In the genomic region with DNA sequence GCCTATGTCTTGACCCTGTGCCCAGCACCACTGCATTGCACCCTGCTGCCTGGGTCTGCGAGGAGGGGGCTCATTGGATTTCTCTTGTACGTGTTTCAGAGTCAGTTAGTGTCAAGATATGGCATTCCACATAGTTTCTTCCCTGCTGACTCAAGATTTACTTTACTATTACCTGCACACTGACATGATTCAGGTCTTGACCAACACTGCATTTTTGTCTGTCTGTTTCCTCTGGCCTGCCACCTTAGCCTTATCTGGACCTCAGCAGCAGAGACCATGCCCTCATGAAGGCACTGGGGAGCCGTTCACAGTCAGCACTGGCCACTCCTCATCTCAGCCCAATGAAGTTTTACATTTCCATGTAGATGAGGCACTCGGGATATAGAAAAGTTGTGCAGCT, we compare ENCODE assay signal across 28 cellular contexts.
A peak's percentile ranks its signal among the peaks of the same experiment; 100 is the strongest.
DNase-seq lines count a peak whose midpoint lies in the region; ATAC-seq and TF ChIP-seq lines count a peak whose summit lies in the region.
"Had no signal": no experiment of that assay in that cellular context is flagged by ENCODE, and none has a peak within 500 bp of the region (broad histone marks: within the 10 kb centered on the region; RNA-seq: fewer than 3 reads in every experiment).

No MANE protein-coding gene starts in this region.

- TF ChIP-seq EP300 in suprapubic skin (IDR thresholded peaks at IDR 0.05) = no peak

- H3K4me3 ChIP-seq in left ventricle myocardium inferior = no peak overlapping the region
- H3K4me3 ChIP-seq in lower lobe of right lung = no peak overlapping the region
- H3K4me3 ChIP-seq in suprapubic skin = no peak overlapping the region
- H3K4me3 ChIP-seq: A549; BLaER1 treated with 17β-estradiol and CSF1 and Interleukin-3, amounts not matched to agents 10 nM and 100 nM; GM12878; neural progenitor cell had no signal

- CTCF ChIA-PET in activated CD4-positive, alpha-beta memory T cell treated with anti-CD3 and anti-CD28 coated beads, Interleukin-2, amount 10 ng/mL, durations not matched to agents 7 days and 5 days (lab: Charles Lee) = no interaction called here

- no peaks in the 10 kb centered on the region for H3K9me3 Mint-ChIP-seq in stimulated activated naive B cell treated with anti-CD40 and anti-IgM and Interleukin-4, amounts not matched to agents 10 μg/mL and 1 μg/mL and 100 μg/mL, for 72 hours
- no peaks in the 10 kb centered on the region for H3K9me3 Mint-ChIP-seq in activated CD4-positive, alpha-beta memory T cell treated with anti-CD3 and anti-CD28 coated beads, Interleukin-2, amount 10 ng/mL, durations not matched to agents 7 days and 5 days
- H3K9me3 Mint-ChIP-seq: activated T-cell treated with anti-CD3 and anti-CD28 coated beads, Interleukin-2, amount 50 U/mL, for 72 hours; central memory CD8-positive, alpha-beta T cell; neural progenitor cell; stimulated activated naive CD8-positive, alpha-beta T cell treated with anti-CD3 and anti-CD28 coated beads, Interleukin-15, Interleukin-2, amounts not matched to agents 100 ng/mL and 50 ng/mL, for 24 hours had no signal

- no peak for TF ChIP-seq POLR2A in suprapubic skin (IDR thresholded peaks at IDR 0.05)

- TF ChIP-seq CTCF in left ventricle myocardium inferior (IDR thresholded peaks at IDR 0.05; ENCODE audit: borderline replicate concordance) (no peak), lower lobe of right lung (IDR thresholded peaks at IDR 0.05) (no peak), suprapubic skin (IDR thresholded peaks at IDR 0.05) (no peak)

- H3K27me3 ChIP-seq in left ventricle myocardium inferior (ENCODE audit: low read depth) (no peaks in the 10 kb centered on the region), lower lobe of right lung (ENCODE audit: low read depth) (no peaks in the 10 kb centered on the region), suprapubic skin (no peaks in the 10 kb centered on the region)
- H3K27me3 ChIP-seq: BLaER1 treated with 17β-estradiol and CSF1 and Interleukin-3, amounts not matched to agents 10 nM and 100 nM; neural progenitor cell had no signal

- H3K36me3 ChIP-seq in left ventricle myocardium inferior (peaks cover 34% of the 10 kb centered on the region), lower lobe of right lung (peaks cover 9% of the 10 kb centered on the region), suprapubic skin (peaks cover 39% of the 10 kb centered on the region)
- H3K36me3 ChIP-seq: neural progenitor cell, WERI-Rb-1 had no signal

- peaks cover 45 to 69% of the 10 kb centered on the region in 2 donors for H3K36me3 Mint-ChIP-seq in stimulated activated naive B cell treated with anti-CD40 and anti-IgM and Interleukin-4, amounts not matched to agents 10 μg/mL and 1 μg/mL and 100 μg/mL, for 72 hours
- H3K36me3 Mint-ChIP-seq in activated CD4-positive, alpha-beta memory T cell treated with anti-CD3 and anti-CD28 coated beads, Interleukin-2, amount 10 ng/mL, durations not matched to agents 7 days and 5 days (ENCODE audit: low read depth) = peaks cover 41% of the 10 kb centered on the region

- ATAC-seq in lower lobe of right lung (no peak), GM21423 (IDR thresholded peaks at IDR 0.05; ENCODE audit: unreplicated experiment) (no peak)
- ATAC-seq in stimulated activated naive B cell treated with anti-CD40 and anti-IgM and Interleukin-4, amounts not matched to agents 10 μg/mL and 1 μg/mL and 100 μg/mL, for 72 hours (replicated peaks) = no peak
- ATAC-seq: A549; activated CD8-positive, alpha-beta T cell treated with anti-CD3 and anti-CD28 coated beads, Interleukin-2, amount 10 ng/mL, durations not matched to agents 7 days and 5 days; activated T-cell treated with anti-CD3 and anti-CD28 coated beads, Interleukin-2, amount 50 U/mL, for 72 hours; GM12878; HCT116; right cardiac atrium had no signal

- no peak for DNase-seq in left ventricle myocardium inferior
- DNase-seq in cardiac septum (ENCODE audit: low spot score) = no peak
- DNase-seq in lower lobe of right lung = no peak
- no peak for DNase-seq in stimulated activated naive B cell treated with anti-CD40 and anti-IgM and Interleukin-4, amounts not matched to agents 10 μg/mL and 1 μg/mL and 100 μg/mL, for 72 hours
- no peak for DNase-seq in activated CD4-positive, alpha-beta memory T cell treated with anti-CD3 and anti-CD28 coated beads, Interleukin-2, amount 10 ng/mL, durations not matched to agents 7 days and 5 days
- no peak for DNase-seq in suprapubic skin (ENCODE audit: low spot score in 2 of 2)
- no peak for DNase-seq in activated CD4-positive, CD25-positive, alpha-beta regulatory T cell treated with anti-CD3 and anti-CD28 coated beads, Interleukin-2, amount 50 U/mL, for 72 hours
- DNase-seq: activated CD8-positive, alpha-beta T cell treated with anti-CD3 and anti-CD28 coated beads, Interleukin-2, amount 10 ng/mL, durations not matched to agents 7 days and 5 days; activated T-cell treated with anti-CD3 and anti-CD28 coated beads, Interleukin-2, amount 50 U/mL, for 72 hours; effector CD4-positive, alpha-beta T cell; GDM1; KG1; mesendoderm; NCI-H1048; NCI-H2081 treated with DMSO at 0.1 percent for 48 hours; NCI-H510A; SIG-M5; T-helper 1 cell; WERI-Rb-1 had no signal

- WGBS in suprapubic skin = 81% methylated on average over 4 of the region's 4 CpGs

- intact Hi-C loops in left ventricle myocardium inferior (cut with micrococcal nuclease) (no loop called here), cardiac septum (cut with DNase I) (loop anchor here (5.0 kb wide), 1 partner anchor 155 kb away; the partner anchor contains the start of gene DHRS3), lower lobe of right lung (cut with DNase I) (no loop called here)

- H3K27me3 Mint-ChIP-seq in stimulated activated naive B cell treated with anti-CD40 and anti-IgM and Interleukin-4, amounts not matched to agents 10 μg/mL and 1 μg/mL and 100 μg/mL, for 72 hours = no peaks in the 10 kb centered on the region
- H3K27me3 Mint-ChIP-seq in activated CD4-positive, alpha-beta memory T cell treated with anti-CD3 and anti-CD28 coated beads, Interleukin-2, amount 10 ng/mL, durations not matched to agents 7 days and 5 days = no peaks in the 10 kb centered on the region
- H3K27me3 Mint-ChIP-seq: central memory CD8-positive, alpha-beta T cell; stimulated activated naive CD8-positive, alpha-beta T cell treated with anti-CD3 and anti-CD28 coated beads, Interleukin-15, Interleukin-2, amounts not matched to agents 100 ng/mL and 50 ng/mL, for 24 hours had no signal

- H3K4me1 Mint-ChIP-seq in stimulated activated naive B cell treated with anti-CD40 and anti-IgM and Interleukin-4, amounts not matched to agents 10 μg/mL and 1 μg/mL and 100 μg/mL, for 72 hours = peaks cover 20 to 34% of the 10 kb centered on the region in 2 donors
- peaks cover 6% of the 10 kb centered on the region for H3K4me1 Mint-ChIP-seq in activated CD4-positive, alpha-beta memory T cell treated with anti-CD3 and anti-CD28 coated beads, Interleukin-2, amount 10 ng/mL, durations not matched to agents 7 days and 5 days

- H3K9me3 ChIP-seq in left ventricle myocardium inferior (replicated peaks) = no peaks in the 10 kb centered on the region
- no peaks in the 10 kb centered on the region for H3K9me3 ChIP-seq in lower lobe of right lung
- H3K9me3 ChIP-seq in suprapubic skin = no peaks in the 10 kb centered on the region
- H3K9me3 ChIP-seq: A549; BLaER1 treated with 17β-estradiol and CSF1 and Interleukin-3, amounts not matched to agents 10 nM and 100 nM had no signal

- H3K27ac ChIP-seq in left ventricle myocardium inferior (replicated peaks) = peak overlapping the region; percentile 79
- peak overlapping the region; percentile 76 for H3K27ac ChIP-seq in lower lobe of right lung
- no peak overlapping the region for H3K27ac ChIP-seq in suprapubic skin
- H3K27ac ChIP-seq: BLaER1 treated with 17β-estradiol and CSF1 and Interleukin-3, amounts not matched to agents 10 nM and 100 nM; neural progenitor cell; WERI-Rb-1 had no signal

- H3K4me1 ChIP-seq in left ventricle myocardium inferior (peaks cover 79% of the 10 kb centered on the region), lower lobe of right lung (peaks cover 78% of the 10 kb centered on the region), suprapubic skin (peaks cover 37% of the 10 kb centered on the region)

- no peak overlapping the region for H3K4me3 Mint-ChIP-seq in stimulated activated naive B cell treated with anti-CD40 and anti-IgM and Interleukin-4, amounts not matched to agents 10 μg/mL and 1 μg/mL and 100 μg/mL, for 72 hours
- H3K4me3 Mint-ChIP-seq in activated CD4-positive, alpha-beta memory T cell treated with anti-CD3 and anti-CD28 coated beads, Interleukin-2, amount 10 ng/mL, durations not matched to agents 7 days and 5 days = no peak overlapping the region
- H3K4me3 Mint-ChIP-seq: activated CD8-positive, alpha-beta T cell treated with anti-CD3 and anti-CD28 coated beads, Interleukin-2, amount 10 ng/mL, durations not matched to agents 7 days and 5 days; activated T-cell treated with anti-CD3 and anti-CD28 coated beads, Interleukin-2, amount 50 U/mL, for 72 hours; central memory CD8-positive, alpha-beta T cell; neural progenitor cell; stimulated activated naive CD8-positive, alpha-beta T cell treated with anti-CD3 and anti-CD28 coated beads, Interleukin-15, Interleukin-2, amounts not matched to agents 100 ng/mL and 50 ng/mL, for 24 hours had no signal

- POLR2A ChIA-PET in activated CD4-positive, alpha-beta memory T cell treated with anti-CD3 and anti-CD28 coated beads, Interleukin-2, amount 10 ng/mL, durations not matched to agents 7 days and 5 days (lab: Charles Lee) = no interaction called here

- H3K27ac Mint-ChIP-seq in stimulated activated naive B cell treated with anti-CD40 and anti-IgM and Interleukin-4, amounts not matched to agents 10 μg/mL and 1 μg/mL and 100 μg/mL, for 72 hours = peak overlapping the region; percentile 76
- H3K27ac Mint-ChIP-seq in activated CD4-positive, alpha-beta memory T cell treated with anti-CD3 and anti-CD28 coated beads, Interleukin-2, amount 10 ng/mL, durations not matched to agents 7 days and 5 days = no peak overlapping the region
- H3K27ac Mint-ChIP-seq: activated CD8-positive, alpha-beta T cell treated with anti-CD3 and anti-CD28 coated beads, Interleukin-2, amount 10 ng/mL, durations not matched to agents 7 days and 5 days; activated T-cell treated with anti-CD3 and anti-CD28 coated beads, Interleukin-2, amount 50 U/mL, for 72 hours; neural progenitor cell had no signal
